In genomic region chr19:1019616-1019961, GRCh38 we compare ENCODE assay signal across 8 cellular contexts. TPM values are rescaled to one million over a fixed set of nuclear protein-coding genes. Genes with fewer than 3 reads are reported as not detected.
DNase-seq lines count a peak whose midpoint lies in the region; ATAC-seq, FAIRE-seq and TF ChIP-seq lines count a peak whose summit lies in the region.

No MANE protein-coding gene starts in this region.

- H3K79me2 ChIP-seq in GM12878 (ENCODE audit: control insufficient read depth, insufficient read depth, low read length): peaks cover 65% of the 10 kb centered on the region

- no peak for TF ChIP-seq RAD21 in GM12878 (IDR thresholded peaks at IDR 0.05; ENCODE audit: insufficient read depth, low read depth, low read length)

- no peak for TF ChIP-seq CTCF in GM12878 (IDR thresholded peaks at IDR 0.05 in 2 of 3, conservative IDR thresholded peaks at IDR 0.05 in 1 of 3; ENCODE audit: control insufficient read depth in 2 of 3, extremely low read depth in 1 of 3, insufficient read depth in 1 of 3, low read depth in 3 of 3, low read length in 3 of 3)
- no peak for TF ChIP-seq CTCF in lung (IDR thresholded peaks at IDR 0.05; ENCODE audit: control extremely low read depth, extremely low read depth)
- TF ChIP-seq CTCF in transverse colon (IDR thresholded peaks at IDR 0.05): no peak

- no peak for TF ChIP-seq EP300 in GM12878 (IDR thresholded peaks at IDR 0.05; ENCODE audit: borderline replicate concordance in 1 of 2, control insufficient read depth in 1 of 2, low read depth in 2 of 2, low read length in 2 of 2)
- no peak for TF ChIP-seq EP300 in transverse colon (IDR thresholded peaks at IDR 0.05; ENCODE audit: low read depth)

- H3K9me3 ChIP-seq in GM12878 (replicated peaks; ENCODE audit: control insufficient read depth, insufficient read depth, low read length) (no peaks in the 10 kb centered on the region), lung (ENCODE audit: control insufficient read depth in 2 of 2, insufficient read depth in 1 of 2, low read length in 1 of 2) (no peaks in the 10 kb centered on the region), transverse colon (no peaks in the 10 kb centered on the region)

- H2AFZ ChIP-seq in GM12878 (ENCODE audit: control insufficient read depth, low read depth, low read length): no peak overlapping the region

- 3% methylated on average over 18 of the region's 18 CpGs for WGBS in GM12878 (ENCODE audit: insufficient coverage, insufficient replicate concordance, low lambda C conversion rate, missing lambda C conversion rate)
- WGBS in lung, 2 donors: 67 to 68% methylated on average over 18 of the region's 18 CpGs
- 41% methylated on average over 15 of the region's 18 CpGs; no CpG with 5 or more reads in 1 of the 2 donors for WGBS in transverse colon (ENCODE audit: low coverage in 1 of 2), 2 donors

- peak overlapping the region; percentile 99 for H3K27ac ChIP-seq in GM12878 (ENCODE audit: control insufficient read depth, insufficient read depth)
- peak overlapping the region in 1 of 2 donors; percentile 81 for H3K27ac ChIP-seq in lung (ENCODE audit: low read depth in 1 of 2, low read length in 1 of 2)
- H3K27ac ChIP-seq in transverse colon: peak overlapping the region; percentile 2 to 95 (median 94)

- peak overlapping the region; percentile 83 for H3K4me3 ChIP-seq in GM12878
- H3K4me3 ChIP-seq in lung: peak overlapping the region; percentile 87
- peak overlapping the region; percentile 46 to 100 (median 76) for H3K4me3 ChIP-seq in transverse colon

- H3K36me3 ChIP-seq in GM12878 (ENCODE audit: control insufficient read depth in 2 of 2, insufficient read depth in 2 of 2, low read length in 1 of 2): peaks cover 0 to 4% of the 10 kb centered on the region in 2 experiments; a peak in 2 of 4 replicates
- H3K36me3 ChIP-seq in lung (ENCODE audit: control insufficient read depth in 2 of 2, insufficient read depth in 2 of 2, low read length in 2 of 2): peaks cover 0 to 13% of the 10 kb centered on the region in 2 donors
- no peaks in the 10 kb centered on the region for H3K36me3 ChIP-seq in transverse colon

- H4K20me1 ChIP-seq in GM12878 (ENCODE audit: control insufficient read depth, insufficient read depth): peaks cover 6% of the 10 kb centered on the region; the same call in 1 of the 2 replicates

- no TSS peak for BruUV-seq in GM12878 (replicated peaks; lab: Mats Ljungman, UMichigan)

- SMC1A ChIA-PET in GM12878 (lab: Charles Lee; ENCODE audit: uncharacterized antibody, unreplicated experiment): interaction anchor here (0.5 to 2.0 kb wide), 5 partner anchors 8 to 114 kb away, joined by 3 to 8 read pairs (median 4); partner anchors contain the start of gene WDR18

- CTCF ChIA-PET in GM12878 (lab: Yijun Ruan, JAX): interaction anchor here (0.6 to 1.9 kb wide), 5 partner anchors 35 to 250 kb away, joined by 3 to 6 read pairs (median 4); partner anchors contain the start of genes CIRBP and WDR18

- no peaks in the 10 kb centered on the region for H3K27me3 Mint-ChIP-seq in activated T-cell treated with anti-CD3 and anti-CD28 coated beads, Interleukin-2, amount 50 U/mL, for 4 hours (ENCODE audit: low read depth)

- H3K9me3 Mint-ChIP-seq in activated T-cell treated with anti-CD3 and anti-CD28 coated beads, Interleukin-2, amount 50 U/mL, for 4 hours: no peaks in the 10 kb centered on the region

- no peak for DNase-seq in activated T-cell treated with anti-CD3 and anti-CD28 coated beads, Interleukin-2, amount 50 U/mL, for 4 hours
- no peak for DNase-seq in activated T-cell treated with anti-CD3 and anti-CD28 coated beads, Interleukin-2, amount 50 U/mL, for 1 hour
- DNase-seq in GM12878 (ENCODE audit: low read depth, low spot score): no peak
- DNase-seq in lung (ENCODE audit: low spot score): no peak
- no peak for DNase-seq in transverse colon
- no peak for DNase-seq in KBM-7
- no peak for DNase-seq in nucleus accumbens (lab: John Stamatoyannopoulos, UW)

- intact Hi-C loops in GM12878 (cut with micrococcal nuclease; ENCODE audit: unreplicated experiment) (no loop called here), transverse colon (cut with DNase I; ENCODE audit: low total_unique reads) (no loop called here)

- no peak for ATAC-seq in activated T-cell treated with anti-CD3 and anti-CD28 coated beads, Interleukin-2, amount 50 U/mL, for 4 hours
- ATAC-seq in GM12878 (no peak), lung (ENCODE audit: insufficient read depth, low FRiP score) (no peak), HG02970 (IDR thresholded peaks at IDR 0.05; ENCODE audit: low FRiP score, unreplicated experiment) (no peak)

- POLR2A ChIA-PET in GM12878 (lab: Charles Lee): interaction anchor here (0.8 to 1.7 kb wide), 9 partner anchors 9 to 224 kb away, joined by 3 to 9 read pairs (median 3); partner anchors contain the start of genes ARHGAP45 and WDR18

- H3K4me1 Mint-ChIP-seq in activated T-cell treated with anti-CD3 and anti-CD28 coated beads, Interleukin-2, amount 50 U/mL, for 4 hours (ENCODE audit: low read depth): peaks cover 37% of the 10 kb centered on the region

- in situ Hi-C loops in GM12878 (cut with MboI) (no loop called here), transverse colon (cut with MboI; ENCODE audit: low pct_ligation_motif_present in 1 of 4, low pct_unique_long_range_greater_than_20kb in 1 of 4, low sequenced_read_pairs in 3 of 4) (no loop called here), KBM-7 (cut with MboI; ENCODE audit: low pct_unique_long_range_greater_than_20kb, low sequenced_read_pairs) (no loop called here)

- H3K36me3 Mint-ChIP-seq in activated T-cell treated with anti-CD3 and anti-CD28 coated beads, Interleukin-2, amount 50 U/mL, for 4 hours (ENCODE audit: insufficient read depth): peaks cover 2% of the 10 kb centered on the region

- peak overlapping the region; percentile 92 for H3K4me3 Mint-ChIP-seq in activated T-cell treated with anti-CD3 and anti-CD28 coated beads, Interleukin-2, amount 50 U/mL, for 4 hours

- no peak for FAIRE-seq in GM12878 (lab: Jason Lieb, UNC)

- no peak; the same call in 1 of the 2 replicates for TF ChIP-seq POLR2A in GM12878 (IDR thresholded peaks at IDR 0.05; ENCODE audit: low read depth, low read length)
- TF ChIP-seq POLR2A in transverse colon (IDR thresholded peaks at IDR 0.05): no peak

- H3K9ac ChIP-seq in GM12878 (ENCODE audit: control insufficient read depth, insufficient read depth, low read length): peak overlapping the region; percentile 94

- H3K27me3 ChIP-seq in GM12878 (replicated peaks in 1 of 2; ENCODE audit: control insufficient read depth in 2 of 2, insufficient read depth in 2 of 2, low read length in 1 of 2): no peaks in the 10 kb centered on the region
- H3K27me3 ChIP-seq in lung (ENCODE audit: control insufficient read depth, insufficient read depth): no peaks in the 10 kb centered on the region
- no peaks in the 10 kb centered on the region for H3K27me3 ChIP-seq in transverse colon

- H3K4me1 ChIP-seq in GM12878 (ENCODE audit: control insufficient read depth, insufficient read depth, low read length): peaks cover 32% of the 10 kb centered on the region
- peaks cover 6 to 39% of the 10 kb centered on the region in 2 donors for H3K4me1 ChIP-seq in lung (ENCODE audit: control insufficient read depth in 2 of 2, insufficient read depth in 2 of 2, low read length in 2 of 2)
- peaks cover 47 to 57% (median 53%) of the 10 kb centered on the region in 4 donors for H3K4me1 ChIP-seq in transverse colon

- H3K4me2 ChIP-seq in GM12878 (ENCODE audit: control insufficient read depth, insufficient read depth): peak overlapping the region; percentile 48

- RAD21 ChIA-PET in GM12878 (lab: Charles Lee; ENCODE audit: unreplicated experiment): interaction anchor here (0.7 to 1.4 kb wide), 5 partner anchors 9 to 69 kb away, joined by 3 to 5 read pairs (median 3); partner anchors contain the start of genes ARHGAP45 and WDR18

RNA-seq across cellular contexts. Expression of gene TMEM259, which starts 1.3 kb away (rescaled TPM):
- 100 to 1,000 TPM; 197 to 210 (median 204) TPM for total RNA-seq in activated T-cell treated with anti-CD3 and anti-CD28 coated beads, Interleukin-2, amount 50 U/mL, for 4 hours
- 180 and 203 TPM in 2 replicates for total RNA-seq in GM12878 (2013; cell fraction: nucleolus; rRNA removed)
- total RNA-seq in GM12878 (2014; rRNA removed) (120 and 143 TPM in 2 replicates), GM12878 (2014; rRNA removed; fragmentation: Illumina TruSeq; extraction: Trizol) (28.6 and 32.3 TPM in 2 replicates), GM12878 (2021) (144 and 155 TPM in 2 replicates), lung (100 to 1,000 TPM in 1 of 2 donors, 10 to 100 TPM in 1; 61.1 to 195 TPM), transverse colon (100 to 1,000 TPM; 226 to 676 (median 303) TPM)
- 27.3 TPM for polyA plus RNA-seq in GM12878 (2011; ENCODE audit: low read depth)
- polyA plus RNA-seq in GM12878 (2011; rRNA removed) (35.7 and 77.7 TPM in 2 replicates), GM12878 (2014; fragmentation: Illumina TruSeq; extraction: Trizol) (10.5 and 33.2 TPM in 2 replicates), GM12878 (2014; fragmentation: Nextera tagmentation; extraction: Ambion mirVana) (under 1 TPM; 0.43 to 0.86 TPM), GM12878 (2014; rRNA removed) (184 and 247 TPM in 2 replicates), GM12878 (2016; fragmentation: Nextera tagmentation; extraction: Ambion mirVana) (10 to 100 TPM; 54.4 to 69.6 TPM), lung (100 to 1,000 TPM; 194 to 262 TPM)
- 90.0 and 162 TPM in 2 replicates for polyA plus RNA-seq in GM12878 (2011; cell fraction: cytosol; rRNA removed)
- polyA plus RNA-seq in GM12878 (2011; cell fraction: nucleus; rRNA removed): 970 and 990 TPM in 2 replicates
- polyA plus RNA-seq in GM12878 (2012): 108 and 115 TPM in 2 replicates
- polyA minus RNA-seq in GM12878 (2011; rRNA and poly(A)+ RNA removed): 44.8 and 49.7 TPM in 2 replicates
- 18.7 and 26.3 TPM in 2 replicates for polyA minus RNA-seq in GM12878 (2011; cell fraction: cytosol; rRNA and poly(A)+ RNA removed)
- polyA minus RNA-seq in GM12878 (2011; cell fraction: nucleus; rRNA and poly(A)+ RNA removed): 57.7 and 78.5 TPM in 2 replicates

RNA-seq across cellular contexts. Expression of gene RNU6-2, which starts 1.7 kb away (rescaled TPM):
- not detected for total RNA-seq in activated T-cell treated with anti-CD3 and anti-CD28 coated beads, Interleukin-2, amount 50 U/mL, for 4 hours
- total RNA-seq in GM12878 (2013; cell fraction: nucleolus; rRNA removed): not detected in 2 replicates
- total RNA-seq in GM12878 (2014; rRNA removed) (not detected in 2 replicates), GM12878 (2014; rRNA removed; fragmentation: Illumina TruSeq; extraction: Trizol) (not detected in 2 replicates), GM12878 (2021) (not detected in 2 replicates), lung (not detected), transverse colon (not detected)
- polyA plus RNA-seq in GM12878 (2011; ENCODE audit: low read depth): not detected
- polyA plus RNA-seq in GM12878 (2011; rRNA removed) (not detected in 2 replicates), GM12878 (2014; fragmentation: Illumina TruSeq; extraction: Trizol) (not detected in 2 replicates), GM12878 (2014; fragmentation: Nextera tagmentation; extraction: Ambion mirVana) (not detected), GM12878 (2014; rRNA removed) (not detected in 2 replicates), GM12878 (2016; fragmentation: Nextera tagmentation; extraction: Ambion mirVana) (not detected), lung (not detected)
- not detected in 2 replicates for polyA plus RNA-seq in GM12878 (2011; cell fraction: cytosol; rRNA removed)
- not detected in 2 replicates for polyA plus RNA-seq in GM12878 (2011; cell fraction: nucleus; rRNA removed)
- not detected in 2 replicates for polyA plus RNA-seq in GM12878 (2012)
- polyA minus RNA-seq in GM12878 (2011; rRNA and poly(A)+ RNA removed): 1,322 TPM in 1 of 2 replicates, not detected in the other
- polyA minus RNA-seq in GM12878 (2011; cell fraction: cytosol; rRNA and poly(A)+ RNA removed): not detected in 2 replicates
- under 0.01 TPM in 1 of 2 replicates, not detected in the other for polyA minus RNA-seq in GM12878 (2011; cell fraction: nucleus; rRNA and poly(A)+ RNA removed)

RNA-seq across cellular contexts. Expression of gene CNN2, which starts 6.8 kb away (rescaled TPM):
- 10 to 100 TPM; 52.3 to 69.3 (median 57.8) TPM for total RNA-seq in activated T-cell treated with anti-CD3 and anti-CD28 coated beads, Interleukin-2, amount 50 U/mL, for 4 hours
- total RNA-seq in GM12878 (2013; cell fraction: nucleolus; rRNA removed): 28.5 and 30.8 TPM in 2 replicates
- total RNA-seq in GM12878 (2014; rRNA removed): 154 and 195 TPM in 2 replicates
- 95.8 and 115 TPM in 2 replicates for total RNA-seq in GM12878 (2014; rRNA removed; fragmentation: Illumina TruSeq; extraction: Trizol)
- 289 and 311 TPM in 2 replicates for total RNA-seq in GM12878 (2021)
- polyA plus RNA-seq in GM12878 (2011; ENCODE audit: low read depth): 64.3 TPM
- polyA plus RNA-seq in GM12878 (2011; rRNA removed): 28.6 and 54.2 TPM in 2 replicates
- 104 and 118 TPM in 2 replicates for polyA plus RNA-seq in GM12878 (2011; cell fraction: cytosol; rRNA removed)
- 80.2 and 133 TPM in 2 replicates for polyA plus RNA-seq in GM12878 (2011; cell fraction: nucleus; rRNA removed)
- polyA plus RNA-seq in GM12878 (2012): 117 and 149 TPM in 2 replicates
- polyA plus RNA-seq in GM12878 (2014; fragmentation: Illumina TruSeq; extraction: Trizol): 60.1 and 168 TPM in 2 replicates
- polyA plus RNA-seq in GM12878 (2014; fragmentation: Nextera tagmentation; extraction: Ambion mirVana): 10 to 100 TPM; 34.7 to 42.5 TPM
- 177 and 213 TPM in 2 replicates for polyA plus RNA-seq in GM12878 (2014; rRNA removed)
- 100 to 1,000 TPM; 269 to 273 TPM for polyA plus RNA-seq in GM12878 (2016; fragmentation: Nextera tagmentation; extraction: Ambion mirVana)
- 71.8 and 98.5 TPM in 2 replicates for polyA minus RNA-seq in GM12878 (2011; rRNA and poly(A)+ RNA removed)
- polyA minus RNA-seq in GM12878 (2011; cell fraction: cytosol; rRNA and poly(A)+ RNA removed): 91.4 and 128 TPM in 2 replicates
- polyA minus RNA-seq in GM12878 (2011; cell fraction: nucleus; rRNA and poly(A)+ RNA removed): 14.9 and 31.0 TPM in 2 replicates
- 100 to 1,000 TPM; 161 to 236 TPM for total RNA-seq in lung
- polyA plus RNA-seq in lung: 100 to 1,000 TPM; 162 to 198 TPM
- 10 to 100 TPM; 39.2 to 57.6 (median 48.2) TPM for total RNA-seq in transverse colon

RNA-seq across cellular contexts. Expression of gene GRIN3B, which starts 19.4 kb away (rescaled TPM):
- total RNA-seq in activated T-cell treated with anti-CD3 and anti-CD28 coated beads, Interleukin-2, amount 50 U/mL, for 4 hours: under 1 TPM; 0.05 to 0.19 (median 0.08) TPM
- 0.15 and 0.17 TPM in 2 replicates for total RNA-seq in GM12878 (2013; cell fraction: nucleolus; rRNA removed)
- total RNA-seq in GM12878 (2014; rRNA removed) (not detected in 2 replicates), GM12878 (2014; rRNA removed; fragmentation: Illumina TruSeq; extraction: Trizol) (not detected in 2 replicates), GM12878 (2021) (0.15 TPM in 1 of 2 replicates, not detected in the other), lung (10 to 100 TPM in 1 of 2 donors, 1 to 10 TPM in 1; 2.6 to 11.6 TPM), transverse colon (1 to 10 TPM in 1 of 4 donors, not detected in 3; 1.6 TPM)
- not detected for polyA plus RNA-seq in GM12878 (2011; ENCODE audit: low read depth)
- polyA plus RNA-seq in GM12878 (2011; rRNA removed) (not detected in 2 replicates), GM12878 (2014; fragmentation: Illumina TruSeq; extraction: Trizol) (not detected in 2 replicates), GM12878 (2014; fragmentation: Nextera tagmentation; extraction: Ambion mirVana) (not detected), GM12878 (2014; rRNA removed) (not detected in 2 replicates), GM12878 (2016; fragmentation: Nextera tagmentation; extraction: Ambion mirVana) (not detected), lung (1 to 10 TPM; 1.3 to 2.3 TPM)
- 0.20 TPM in 1 of 2 replicates, not detected in the other for polyA plus RNA-seq in GM12878 (2011; cell fraction: cytosol; rRNA removed)
- 0.04 and 0.10 TPM in 2 replicates for polyA plus RNA-seq in GM12878 (2011; cell fraction: nucleus; rRNA removed)
- 0.11 and 0.26 TPM in 2 replicates for polyA plus RNA-seq in GM12878 (2012)
- polyA minus RNA-seq in GM12878 (2011; rRNA and poly(A)+ RNA removed): not detected in 2 replicates
- polyA minus RNA-seq in GM12878 (2011; cell fraction: cytosol; rRNA and poly(A)+ RNA removed): not detected in 2 replicates
- not detected in 2 replicates for polyA minus RNA-seq in GM12878 (2011; cell fraction: nucleus; rRNA and poly(A)+ RNA removed)

RNA-seq across cellular contexts. Expression of gene ABCA7, which starts 20.3 kb away (rescaled TPM):
- total RNA-seq in activated T-cell treated with anti-CD3 and anti-CD28 coated beads, Interleukin-2, amount 50 U/mL, for 4 hours: 1 to 10 TPM; 7.1 to 8.7 (median 8.6) TPM
- total RNA-seq in GM12878 (2013; cell fraction: nucleolus; rRNA removed): 50.3 and 55.4 TPM in 2 replicates
- total RNA-seq in GM12878 (2014; rRNA removed) (14.9 and 18.1 TPM in 2 replicates), GM12878 (2014; rRNA removed; fragmentation: Illumina TruSeq; extraction: Trizol) (5.6 and 7.6 TPM in 2 replicates), GM12878 (2021) (38.7 and 49.5 TPM in 2 replicates), lung (10 to 100 TPM; 20.1 to 50.0 TPM), transverse colon (100 to 1,000 TPM in 1 of 4 donors, 10 to 100 TPM in 3; 47.1 to 128 (median 82.0) TPM)
- 16.4 TPM for polyA plus RNA-seq in GM12878 (2011; ENCODE audit: low read depth)
- polyA plus RNA-seq in GM12878 (2011; rRNA removed) (3.3 and 5.5 TPM in 2 replicates), GM12878 (2014; fragmentation: Illumina TruSeq; extraction: Trizol) (4.6 and 11.4 TPM in 2 replicates), GM12878 (2014; fragmentation: Nextera tagmentation; extraction: Ambion mirVana) (1 to 10 TPM; 1.0 to 2.9 TPM), GM12878 (2014; rRNA removed) (26.9 and 36.5 TPM in 2 replicates), GM12878 (2016; fragmentation: Nextera tagmentation; extraction: Ambion mirVana) (10 to 100 TPM; 22.0 to 22.1 TPM), lung (10 to 100 TPM; 33.5 to 54.4 TPM)
- 7.0 and 10.0 TPM in 2 replicates for polyA plus RNA-seq in GM12878 (2011; cell fraction: cytosol; rRNA removed)
- 81.6 and 107 TPM in 2 replicates for polyA plus RNA-seq in GM12878 (2011; cell fraction: nucleus; rRNA removed)
- 15.2 and 21.6 TPM in 2 replicates for polyA plus RNA-seq in GM12878 (2012)
- 4.3 and 9.4 TPM in 2 replicates for polyA minus RNA-seq in GM12878 (2011; rRNA and poly(A)+ RNA removed)
- polyA minus RNA-seq in GM12878 (2011; cell fraction: cytosol; rRNA and poly(A)+ RNA removed): 5.8 and 7.9 TPM in 2 replicates
- polyA minus RNA-seq in GM12878 (2011; cell fraction: nucleus; rRNA and poly(A)+ RNA removed): 24.3 and 39.7 TPM in 2 replicates
